18 cellular contexts compared by ENCODE assay signal in genomic region chr12:131983554-131983953, GRCh38. TPM values are rescaled to one million over a fixed set of nuclear protein-coding genes. Genes with fewer than 3 reads are reported as not detected.
A peak's percentile ranks its signal among the peaks of the same experiment; 100 is the strongest.
DNase-seq lines count a peak whose midpoint lies in the region; ATAC-seq and TF ChIP-seq lines count a peak whose summit lies in the region.
"Had no signal": no experiment of that assay in that cellular context is flagged by ENCODE, and none has a peak within 500 bp of the region (broad histone marks: within the 10 kb centered on the region; RNA-seq: fewer than 3 reads in every experiment).

No MANE protein-coding gene starts in this region.

- WGBS in thyroid gland, 2 donors: 48 to 64% methylated on average over 6 of the region's 6 CpGs

- H3K4me1 Mint-ChIP-seq in activated CD8-positive, alpha-beta memory T cell treated with anti-CD3 and anti-CD28 coated beads, Interleukin-2, amount 10 ng/mL, durations not matched to agents 7 days and 5 days: peaks cover 5% of the 10 kb centered on the region
- H3K4me1 Mint-ChIP-seq in GM23338: peaks cover 13% of the 10 kb centered on the region

- no peak overlapping the region for H3K4me3 Mint-ChIP-seq in activated CD8-positive, alpha-beta memory T cell treated with anti-CD3 and anti-CD28 coated beads, Interleukin-2, amount 10 ng/mL, durations not matched to agents 7 days and 5 days
- no peak overlapping the region for H3K4me3 Mint-ChIP-seq in GM23338
- H3K4me3 Mint-ChIP-seq: CD4-positive, CD25-positive, alpha-beta regulatory T cell; CD8-positive, alpha-beta T cell had no signal

- H3K27ac Mint-ChIP-seq in activated CD8-positive, alpha-beta memory T cell treated with anti-CD3 and anti-CD28 coated beads, Interleukin-2, amount 10 ng/mL, durations not matched to agents 7 days and 5 days: no peak overlapping the region
- no peak overlapping the region; the same call in 1 of the 2 replicates for H3K27ac Mint-ChIP-seq in GM23338
- H3K27ac Mint-ChIP-seq: CD4-positive, CD25-positive, alpha-beta regulatory T cell; CD8-positive, alpha-beta T cell had no signal

- intact Hi-C loops in thyroid gland (cut with DNase I): no loop called here
- intact Hi-C loops in tibial artery (cut with DNase I; ENCODE audit: low total_unique reads): no loop called here

- no peak for TF ChIP-seq CTCF in GM23338 (conservative IDR thresholded peaks at IDR 0.05; ENCODE audit: low read depth in 2 of 2)
- no peak for TF ChIP-seq CTCF in thyroid gland (IDR thresholded peaks at IDR 0.05)
- TF ChIP-seq CTCF in tibial artery (IDR thresholded peaks at IDR 0.05): no peak

- H3K4me3 ChIP-seq in GM23338 (no peak overlapping the region), thyroid gland (replicated peaks in 1 of 3) (no peak overlapping the region), tibial artery (no peak overlapping the region)

- H3K9me3 Mint-ChIP-seq in activated CD8-positive, alpha-beta memory T cell treated with anti-CD3 and anti-CD28 coated beads, Interleukin-2, amount 10 ng/mL, durations not matched to agents 7 days and 5 days (ENCODE audit: low read depth): no peaks in the 10 kb centered on the region
- H3K9me3 Mint-ChIP-seq in GM23338: no peaks in the 10 kb centered on the region
- H3K9me3 Mint-ChIP-seq: CD4-positive, CD25-positive, alpha-beta regulatory T cell; CD8-positive, alpha-beta T cell had no signal

- H3K36me3 Mint-ChIP-seq in activated CD8-positive, alpha-beta memory T cell treated with anti-CD3 and anti-CD28 coated beads, Interleukin-2, amount 10 ng/mL, durations not matched to agents 7 days and 5 days: peaks cover 28% of the 10 kb centered on the region
- H3K36me3 Mint-ChIP-seq in GM23338 (ENCODE audit: low read depth): peaks cover 55% of the 10 kb centered on the region

- no peak overlapping the region for H2AFZ ChIP-seq in GM23338

- in situ Hi-C loops in KBM-7 (cut with MboI; ENCODE audit: low pct_unique_long_range_greater_than_20kb, low sequenced_read_pairs): no loop called here

- H3K27ac ChIP-seq in GM23338 (ENCODE audit: low read depth) (peak overlapping the region; percentile 76; the same call in 1 of the 2 replicates), thyroid gland (peak overlapping the region in 2 of 3 donors; percentile 61 to 62), tibial artery (no peak overlapping the region)
- H3K27ac ChIP-seq: 22Rv1, C4-2B had no signal

- no peak for TF ChIP-seq POLR2A in thyroid gland (IDR thresholded peaks at IDR 0.05)

- peaks cover 6% of the 10 kb centered on the region for H3K79me2 ChIP-seq in GM23338 (replicated peaks; ENCODE audit: insufficient read depth)

- no peaks in the 10 kb centered on the region for H3K9me3 ChIP-seq in thyroid gland
- H3K9me3 ChIP-seq in tibial artery: no peaks in the 10 kb centered on the region
- H3K9me3 ChIP-seq: BE2C, Caco-2 had no signal

- H3K4me1 ChIP-seq in GM23338 (ENCODE audit: insufficient read depth): no peaks in the 10 kb centered on the region
- H3K4me1 ChIP-seq in thyroid gland: peaks cover 4 to 13% of the 10 kb centered on the region in 2 donors
- no peaks in the 10 kb centered on the region for H3K4me1 ChIP-seq in tibial artery
- H3K4me1 ChIP-seq: BE2C, Caco-2 had no signal

- peaks cover under 1% of the 10 kb centered on the region; the same call in 1 of the 2 replicates for H4K20me1 ChIP-seq in GM23338 (replicated peaks; ENCODE audit: insufficient read depth)

- no peaks in the 10 kb centered on the region for H3K27me3 Mint-ChIP-seq in activated CD8-positive, alpha-beta memory T cell treated with anti-CD3 and anti-CD28 coated beads, Interleukin-2, amount 10 ng/mL, durations not matched to agents 7 days and 5 days
- H3K27me3 Mint-ChIP-seq in GM23338 (ENCODE audit: insufficient read depth, low read depth, poor library complexity): no peaks in the 10 kb centered on the region
- H3K27me3 Mint-ChIP-seq: CD4-positive, CD25-positive, alpha-beta regulatory T cell had no signal

- peak; percentile 8 for DNase-seq in activated CD8-positive, alpha-beta memory T cell treated with anti-CD3 and anti-CD28 coated beads, Interleukin-2, amount 10 ng/mL, durations not matched to agents 7 days and 5 days
- DNase-seq in activated CD8-positive, alpha-beta memory T cell treated with anti-CD3 and anti-CD28 coated beads for 24 hours: no peak
- DNase-seq in GM23338 (ENCODE audit: low spot score) (no peak), left kidney (ENCODE audit: low read depth, low spot score) (peak; percentile 46), thyroid gland (peak; percentile 70), tibial artery (no peak), T-helper 2 cell (no peak), KBM-7 (no peak)
- DNase-seq: BE2C; Caco-2; CD4-positive, CD25-positive, alpha-beta regulatory T cell; CD8-positive, alpha-beta T cell; DMS153; DND-41; H7; HCEC 1CT had no signal

- CTCF ChIA-PET in activated CD8-positive, alpha-beta memory T cell treated with anti-CD3 and anti-CD28 coated beads, Interleukin-2, amount 10 ng/mL, durations not matched to agents 7 days and 5 days (lab: Charles Lee): no interaction called here

- H3K36me3 ChIP-seq in GM23338 (ENCODE audit: insufficient read depth) (peaks cover 3% of the 10 kb centered on the region; the same call in 1 of the 2 replicates), thyroid gland (peaks cover 30 to 37% of the 10 kb centered on the region in 2 donors), tibial artery (peaks cover 61 to 93% (median 74%) of the 10 kb centered on the region in 3 donors)

- H3K9me2 ChIP-seq in GM23338 (ENCODE audit: insufficient read depth): no peaks in the 10 kb centered on the region

- H3F3A ChIP-seq in GM23338 (replicated peaks; ENCODE audit: low read depth): no peaks in the 10 kb centered on the region

- H3K4me2 ChIP-seq in GM23338: no peak overlapping the region

- ATAC-seq in activated CD8-positive, alpha-beta memory T cell treated with anti-CD3 and anti-CD28 coated beads, Interleukin-2, amount 10 ng/mL, durations not matched to agents 7 days and 5 days: no peak
- ATAC-seq in GM23338: no peak
- ATAC-seq: CD8-positive, alpha-beta T cell had no signal

- H3K27me3 ChIP-seq in GM23338 (ENCODE audit: insufficient read depth) (no peaks in the 10 kb centered on the region), thyroid gland (no peaks in the 10 kb centered on the region), tibial artery (no peaks in the 10 kb centered on the region)
- H3K27me3 ChIP-seq: BE2C had no signal

TF ChIP-seq in GM23338, 12 proteins besides CTCF, POLR2A, EP300 and RAD21 (continues in another document):
- no peak for TF ChIP-seq POLR2AphosphoS5 (IDR thresholded peaks at IDR 0.05; ENCODE audit: low read depth)
- TF ChIP-seq EZH2phosphoT487 (IDR thresholded peaks at IDR 0.05; ENCODE audit: unreplicated experiment): no peak
- TF ChIP-seq ZNF114 (CRISPR knock-in tag; IDR thresholded peaks at IDR 0.05): no peak
- no peak for TF ChIP-seq STAT1 (IDR thresholded peaks at IDR 0.05; ENCODE audit: unreplicated experiment)
- TF ChIP-seq EZH2 (IDR thresholded peaks at IDR 0.05; ENCODE audit: low read depth, unreplicated experiment): no peak

RNA-seq across cellular contexts. Expression of gene EP400, which starts 33.8 kb away (rescaled TPM):
- total RNA-seq in activated CD8-positive, alpha-beta memory T cell treated with anti-CD3 and anti-CD28 coated beads, Interleukin-2, amount 10 ng/mL, durations not matched to agents 7 days and 5 days: 10 to 100 TPM; 54.1 to 68.0 TPM
- 47.7 and 57.2 TPM in 2 replicates for total RNA-seq in GM23338 (2014; rRNA removed; shearing (Covaris generic))
- 24.5 and 26.3 TPM in 2 replicates for polyA plus RNA-seq in GM23338 (2016; fragmentation: Nextera tagmentation; extraction: Ambion mirVana)
- total RNA-seq in thyroid gland: 10 to 100 TPM; 22.1 to 51.8 (median 25.4) TPM

RNA-seq across cellular contexts. Expression of gene PUS1, which starts 54.5 kb away (rescaled TPM):
- 10 to 100 TPM; 64.2 to 69.3 TPM for total RNA-seq in activated CD8-positive, alpha-beta memory T cell treated with anti-CD3 and anti-CD28 coated beads, Interleukin-2, amount 10 ng/mL, durations not matched to agents 7 days and 5 days
- 72.7 and 73.0 TPM in 2 replicates for total RNA-seq in GM23338 (2014; rRNA removed; shearing (Covaris generic))
- polyA plus RNA-seq in GM23338 (2016; fragmentation: Nextera tagmentation; extraction: Ambion mirVana): 52.4 and 59.3 TPM in 2 replicates
- total RNA-seq in thyroid gland: 10 to 100 TPM; 10.9 to 23.6 (median 16.4) TPM

Comparison
In these comparisons a context has a peak if more than half of its experiments do, and no peak if none do; other contexts are left out.
1. DNase-seq: peak in activated CD8-positive, alpha-beta memory T cell treated with anti-CD3 and anti-CD28 coated beads, Interleukin-2, amount 10 ng/mL, durations not matched to agents 7 days and 5 days (single experiment), left kidney (single experiment) and thyroid gland (2 of 2); none in activated CD8-positive, alpha-beta memory T cell treated with anti-CD3 and anti-CD28 coated beads for 24 hours (single experiment), GM23338 (single experiment), tibial artery (0 of 2), T-helper 2 cell (0 of 5) and KBM-7 (single experiment).
2. H3K27ac ChIP-seq: peak in GM23338 (single experiment) and thyroid gland (2 of 3); none in tibial artery (0 of 2).